In the genomic region with DNA sequence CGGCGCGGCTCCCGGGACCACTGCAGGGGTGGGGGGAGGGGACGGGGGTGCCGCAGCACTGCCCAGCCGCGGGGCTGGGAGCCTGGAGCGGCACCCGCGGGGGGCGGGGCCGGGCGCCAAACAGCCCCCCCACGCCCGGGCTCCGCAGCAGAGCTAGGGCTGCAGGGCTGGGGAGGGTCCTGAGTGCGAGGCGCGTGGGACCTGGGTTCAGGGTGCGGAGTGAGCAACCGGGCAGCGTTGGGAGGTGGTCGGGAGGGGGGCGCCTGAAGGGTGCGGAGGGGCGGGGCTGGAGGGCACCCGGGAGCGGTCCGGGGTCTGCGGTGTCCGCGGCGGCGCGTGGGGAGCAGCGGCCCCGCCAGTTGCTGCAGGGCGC, we compare ENCODE assay signal across 8 cellular contexts. TPM values are rescaled to one million over a fixed set of nuclear protein-coding genes. Genes with fewer than 3 reads are reported as not detected.
DNase-seq lines count a peak whose midpoint lies in the region; ATAC-seq and TF ChIP-seq lines count a peak whose summit lies in the region.

No MANE protein-coding gene starts in this region.

- peaks cover 43% of the 10 kb centered on the region for H3K4me1 Mint-ChIP-seq in brain

- H3K4me3 ChIP-seq in GM12864 (ENCODE audit: low read depth, low read length) (peak overlapping the region; percentile 63), HUES48 (ENCODE audit: low read depth, low read length) (peak overlapping the region; percentile 84; the same call in 1 of the 2 replicates), mononuclear cell (ENCODE audit: low read length) (peak overlapping the region; percentile 42)

- peaks cover 4% of the 10 kb centered on the region for H3K36me3 Mint-ChIP-seq in brain

- H3K9me3 ChIP-seq in HUES48 (ENCODE audit: control insufficient read depth, insufficient read depth, low read length) (no peaks in the 10 kb centered on the region), mononuclear cell (ENCODE audit: low read depth, low read length) (no peaks in the 10 kb centered on the region)

- no peaks in the 10 kb centered on the region; the same call in 1 of the 2 replicates for H3K27me3 ChIP-seq in HUES48 (ENCODE audit: control insufficient read depth, insufficient read depth, low read length)
- H3K27me3 ChIP-seq in mononuclear cell (ENCODE audit: insufficient read depth, low read length) = no peaks in the 10 kb centered on the region

- H3K36me3 ChIP-seq in HUES48 (ENCODE audit: control insufficient read depth, insufficient read depth, low read length) = peaks cover 39% of the 10 kb centered on the region

- peaks cover 12% of the 10 kb centered on the region for H3K27me3 Mint-ChIP-seq in brain

- ATAC-seq in omental fat pad (ENCODE audit: low FRiP score) (no peak), HG03354 (IDR thresholded peaks at IDR 0.05; ENCODE audit: poor library complexity, severe bottlenecking, unreplicated experiment) (no peak), HG02571 (IDR thresholded peaks at IDR 0.05; ENCODE audit: unreplicated experiment) (no peak)

- H3K4me3 Mint-ChIP-seq in brain = peak overlapping the region in 4 of 5 experiments; percentile 45 to 71 (median 58)

- TF ChIP-seq CTCF in GM12864 (IDR thresholded peaks at IDR 0.05; ENCODE audit: low read depth, low read length, missing control alignments) (no peak), brain (conservative IDR thresholded peaks at IDR 0.05) (no peak), omental fat pad (IDR thresholded peaks at IDR 0.05) (no peak)

- H3K4me1 ChIP-seq in HUES48 (ENCODE audit: control insufficient read depth, insufficient read depth, low read length) (0 out of 2 replicates have a peak, but pooled peaks cover 7% of the 10 kb centered on the region), mononuclear cell (ENCODE audit: insufficient read depth, low read length) (peaks cover 49% of the 10 kb centered on the region)

- H3K9me3 Mint-ChIP-seq in brain = no peaks in the 10 kb centered on the region

- no peak overlapping the region for H3K27ac ChIP-seq in HUES48 (ENCODE audit: low read depth, low read length)

- no peak overlapping the region for H3K9ac ChIP-seq in HUES48 (ENCODE audit: low read depth, low read length)

- H3K27ac Mint-ChIP-seq in brain = no peak overlapping the region

- DNase-seq in GM12864 (ENCODE audit: low read depth) (no peak), omental fat pad (ENCODE audit: low spot score) (no peak)
- no peak for DNase-seq in stimulated activated naive CD4-positive, alpha-beta T cell treated with Interleukin-2 at 50 U/mL for 16 hours (lab: John Stamatoyannopoulos, UW)

RNA-seq across cellular contexts. Expression of a gene that starts 0.5 kb away (rescaled TPM):
- polyA plus RNA-seq in brain (ENCODE audit: insufficient read depth, low read depth, low replicate concordance) = 49.5 TPM
- total RNA-seq in mononuclear cell (25.9 TPM), omental fat pad (10 to 100 TPM; 10.6 to 35.8 (median 15.6) TPM)

RNA-seq across cellular contexts. Expression of a gene that starts 37.1 kb away (rescaled TPM):
- polyA plus RNA-seq in brain (ENCODE audit: insufficient read depth, low read depth, low replicate concordance) = 1.8 TPM
- total RNA-seq in mononuclear cell (9.7 TPM), omental fat pad (10 to 100 TPM in 3 of 4 donors, 1 to 10 TPM in 1; 7.3 to 75.2 (median 31.9) TPM)
